9 cellular contexts compared by ENCODE assay signal in genomic region chr9:133701981-133702797, GRCh38. TPM values are rescaled to one million over a fixed set of nuclear protein-coding genes. Genes with fewer than 3 reads are reported as not detected.
DNase-seq lines count a peak whose midpoint lies in the region; ATAC-seq and TF ChIP-seq lines count a peak whose summit lies in the region.
"Had no signal": no experiment of that assay in that cellular context is flagged by ENCODE, and none has a peak within 500 bp of the region (broad histone marks: within the 10 kb centered on the region; RNA-seq: fewer than 3 reads in every experiment).

No MANE protein-coding gene starts in this region.

- H3K27ac ChIP-seq in heart left ventricle = peak overlapping the region in 3 of 12 donors; percentile 22 to 37 (median 30)
- H3K27ac ChIP-seq: epithelial cell of prostate had no signal

- 28 to 56% (median 36%) methylated on average over 21 to 39 of the region's 39 CpGs for WGBS in heart left ventricle, 4 donors

- no peaks in the 10 kb centered on the region for H3K36me3 ChIP-seq in heart left ventricle

- H3K9me3 ChIP-seq in heart left ventricle = no peaks in the 10 kb centered on the region

- intact Hi-C loops in heart left ventricle (cut with DNase I) = no loop called here

- no peak for TF ChIP-seq POLR2A in heart left ventricle (IDR thresholded peaks at IDR 0.05)

- H3K4me1 ChIP-seq in heart left ventricle = peaks cover 0 to 30% (median 16%) of the 10 kb centered on the region in 12 donors

- TF ChIP-seq CTCF in heart left ventricle (IDR thresholded peaks at IDR 0.05) = no peak

- ATAC-seq in heart left ventricle = peak in 1 of 4 donors; percentile 66
- ATAC-seq in HG02610 (IDR thresholded peaks at IDR 0.05; ENCODE audit: unreplicated experiment) = no peak
- no peak for ATAC-seq in GM21447 (IDR thresholded peaks at IDR 0.05; ENCODE audit: unreplicated experiment)

- DNase-seq in NCI-H2107 treated with DMSO at 0.1 percent for 48 hours (lab: John Stamatoyannopoulos, UW; ENCODE audit: unreplicated experiment) (peak; percentile 58), heart left ventricle (peak in 3 of 5 donors; percentile 26 to 64 (median 41)), GM19240 (ENCODE audit: insufficient read length, low spot score) (no peak), EL (no peak)
- peak; percentile 71 for DNase-seq in activated T-cell treated with anti-CD3 and anti-CD28 coated beads, Interleukin-2, amount 50 U/mL, for 1 hour
- peak; percentile 48 to 53 for DNase-seq in stimulated activated CD4-positive, alpha-beta T cell treated with anti-CD3 and anti-CD28 coated beads, Interleukin-15, amount 100 ng/mL, for 1 hour (ENCODE audit: low read depth in 1 of 2, low spot score in 1 of 2)

- H3K27me3 ChIP-seq in heart left ventricle = peaks cover 0 to 32% (median 20%) of the 10 kb centered on the region in 9 donors

- H3K4me3 ChIP-seq in heart left ventricle = peak overlapping the region in 9 of 12 donors; percentile 11 to 40 (median 34)

RNA-seq across cellular contexts. Expression of gene SARDH, which starts 36.0 kb away (rescaled TPM):
- 1 to 10 TPM in 2 of 9 donors, under 1 TPM in 7; 0.23 to 1.7 (median 0.70) TPM for total RNA-seq in heart left ventricle
- under 1 TPM; 0.19 to 0.29 TPM for polyA plus RNA-seq in heart left ventricle

Comparison
In these comparisons a context has a peak if more than half of its experiments do, and no peak if none do; other contexts are left out.
1. DNase-seq: peak in NCI-H2107 treated with DMSO at 0.1 percent for 48 hours (single experiment), activated T-cell treated with anti-CD3 and anti-CD28 coated beads, Interleukin-2, amount 50 U/mL, for 1 hour (single experiment), heart left ventricle (3 of 5) and stimulated activated CD4-positive, alpha-beta T cell treated with anti-CD3 and anti-CD28 coated beads, Interleukin-15, amount 100 ng/mL, for 1 hour (2 of 2); none in GM19240 (single experiment) and EL (single experiment).